In the genomic region with DNA sequence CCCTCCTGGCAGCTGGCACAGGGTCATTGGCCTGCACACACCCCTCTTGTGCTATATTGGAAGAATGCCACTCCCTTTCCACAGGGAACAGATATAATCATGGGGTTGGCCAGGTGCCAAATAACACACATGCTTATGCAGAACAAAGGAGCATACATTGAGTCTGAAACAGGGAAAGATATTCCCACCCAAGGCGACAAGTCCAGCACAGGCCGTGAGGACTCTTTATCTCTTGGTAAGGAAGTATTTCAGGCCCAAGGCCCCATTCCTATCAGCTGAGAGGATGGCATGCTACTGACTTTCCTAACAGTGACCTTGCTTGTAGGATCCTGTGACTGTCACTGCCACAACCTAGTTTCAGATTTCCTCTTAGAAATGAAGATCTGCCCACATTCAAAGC, we compare ENCODE assay signal across 16 cellular contexts. TPM values are rescaled to one million over a fixed set of nuclear protein-coding genes. Genes with fewer than 3 reads are reported as not detected.
A peak's percentile ranks its signal among the peaks of the same experiment; 100 is the strongest.
DNase-seq lines count a peak whose midpoint lies in the region; ATAC-seq, FAIRE-seq and TF ChIP-seq lines count a peak whose summit lies in the region.
"Had no signal": no experiment of that assay in that cellular context is flagged by ENCODE, and none has a peak within 500 bp of the region (broad histone marks: within the 10 kb centered on the region; RNA-seq: fewer than 3 reads in every experiment).

No MANE protein-coding gene starts in this region.

- peak; percentile 86 for ATAC-seq in mucosa of descending colon
- ATAC-seq in HG03025 (IDR thresholded peaks at IDR 0.05; ENCODE audit: low FRiP score, unreplicated experiment): no peak
- ATAC-seq: activated T-helper 17 cell treated with anti-CD3 and anti-CD28 coated beads, Interleukin-2, amount 50 U/mL, for 72 hours; foreskin keratinocyte; T-helper 17 cell had no signal

- H3K9ac ChIP-seq in GM23248: peak overlapping the region; percentile 80; the same call in 1 of the 2 replicates
- H3K9ac ChIP-seq in kidney (ENCODE audit: low read length in 2 of 2): no peak overlapping the region
- H3K9ac ChIP-seq: BLaER1 had no signal

- no peaks in the 10 kb centered on the region for H3K27me3 ChIP-seq in GM23248 (replicated peaks; ENCODE audit: insufficient read depth)
- H3K27me3 ChIP-seq: ascending aorta, BLaER1 had no signal

- no peak overlapping the region for H3K4me3 ChIP-seq in GM23248
- no peak overlapping the region for H3K4me3 ChIP-seq in mucosa of descending colon
- H3K4me3 ChIP-seq in kidney (ENCODE audit: low read length in 2 of 2): no peak overlapping the region
- H3K4me3 ChIP-seq: ascending aorta, BLaER1, PC-9 had no signal

- 70 to 75% methylated on average over 2 of the region's 2 CpGs for WGBS in GM23248 (ENCODE audit: low coverage in 1 of 2, low lambda C conversion rate in 2 of 2, missing lambda C conversion rate in 2 of 2), 2 experiments

- H3K4me1 ChIP-seq in GM23248 (ENCODE audit: insufficient read depth) (peaks cover 33% of the 10 kb centered on the region), mucosa of descending colon (ENCODE audit: low read depth) (no peaks in the 10 kb centered on the region), kidney (ENCODE audit: control insufficient read depth in 1 of 2, insufficient read depth in 1 of 2, low read depth in 1 of 2, low read length in 2 of 2) (no peaks in the 10 kb centered on the region)
- H3K4me1 ChIP-seq: ascending aorta, BLaER1, foreskin keratinocyte had no signal

- in situ Hi-C loops in GM23248 (cut with MboI): no loop called here

- H3F3A ChIP-seq in GM23248 (ENCODE audit: insufficient read depth): peaks cover 35% of the 10 kb centered on the region

- no peaks in the 10 kb centered on the region for H3K79me2 ChIP-seq in GM23248 (ENCODE audit: insufficient read depth)

- FAIRE-seq in kidney (lab: Jason Lieb, UNC): no peak

- no peak overlapping the region for H3K4me2 ChIP-seq in GM23248 (ENCODE audit: unreplicated experiment)
- H3K4me2 ChIP-seq: BLaER1, PC-9 had no signal

- no peaks in the 10 kb centered on the region for H4K20me1 ChIP-seq in GM23248 (ENCODE audit: insufficient read depth)
- H4K20me1 ChIP-seq: BLaER1 had no signal

- H3K27ac ChIP-seq in GM23248: peak overlapping the region; percentile 97
- no peak overlapping the region for H3K27ac ChIP-seq in kidney (ENCODE audit: low read depth in 2 of 2, low read length in 2 of 2)
- H3K27ac ChIP-seq: ascending aorta, BLaER1, foreskin keratinocyte, PC-9 had no signal

- no peaks in the 10 kb centered on the region for H3K36me3 ChIP-seq in GM23248 (ENCODE audit: low read depth)
- no peaks in the 10 kb centered on the region for H3K36me3 ChIP-seq in mucosa of descending colon (ENCODE audit: low read depth)
- H3K36me3 ChIP-seq in kidney (ENCODE audit: control insufficient read depth in 1 of 2, insufficient read depth in 2 of 2, low read length in 2 of 2): no peaks in the 10 kb centered on the region
- H3K36me3 ChIP-seq: ascending aorta, BLaER1 had no signal

- no peaks in the 10 kb centered on the region for H3K9me3 ChIP-seq in GM23248 (ENCODE audit: low read depth)
- H3K9me3 ChIP-seq in mucosa of descending colon: no peaks in the 10 kb centered on the region
- no peaks in the 10 kb centered on the region for H3K9me3 ChIP-seq in kidney (ENCODE audit: control insufficient read depth in 1 of 2, low read length in 2 of 2)
- H3K9me3 ChIP-seq: ascending aorta, BLaER1 had no signal

- peak overlapping the region; percentile 8; the same call in 1 of the 2 replicates for H2AFZ ChIP-seq in GM23248
- H2AFZ ChIP-seq: PC-9 had no signal

- H3K9me2 ChIP-seq in GM23248 (ENCODE audit: insufficient read depth): no peaks in the 10 kb centered on the region

- no peak for TF ChIP-seq CTCF in mucosa of descending colon (IDR thresholded peaks at IDR 0.05)
- TF ChIP-seq CTCF in kidney (IDR thresholded peaks at IDR 0.05; ENCODE audit: borderline replicate concordance, extremely low read depth, insufficient read depth): no peak

- intact Hi-C loops in mucosa of descending colon (cut with DNase I, micrococcal nuclease) (no loop called here), kidney (cut with DNase I) (no loop called here)

- DNase-seq in COLO829 (ENCODE audit: low spot score): peak; percentile 17
- no peak for DNase-seq in GM23248
- peak; percentile 88 for DNase-seq in NCI-H748 (lab: John Stamatoyannopoulos, UW; ENCODE audit: unreplicated experiment)
- peak in 2 of 3 donors; percentile 30 to 87 for DNase-seq in mucosa of descending colon
- no peak for DNase-seq in activated T-cell treated with anti-CD3 and anti-CD28 coated beads, Interleukin-2, amount 50 U/mL, for 1 hour
- DNase-seq in kidney: no peak
- no peak for DNase-seq in CD1c-positive myeloid dendritic cell (ENCODE audit: extremely low spot score)
- DNase-seq: activated CD4-positive, alpha-beta T cell treated with anti-CD3 and anti-CD28 coated beads, Interleukin-2, amount 10 ng/mL, durations not matched to agents 7 days and 5 days; effector CD8-positive, alpha-beta T cell; foreskin keratinocyte; T-helper 17 cell had no signal

RNA-seq across cellular contexts. Expression of gene STXBP6, which starts 59.0 kb away (rescaled TPM):
- 13.9 and 14.4 TPM in 2 replicates for total RNA-seq in GM23248 (2014; rRNA removed; shearing (Covaris generic))
- polyA plus RNA-seq in GM23248 (2016; fragmentation: Nextera tagmentation; extraction: Ambion mirVana) (16.9 and 19.6 TPM in 2 replicates), kidney (ENCODE audit: insufficient read depth, low read depth, low replicate concordance) (2.8 TPM)
- total RNA-seq in mucosa of descending colon (10 to 100 TPM; 10.9 to 25.9 (median 19.8) TPM), kidney (3.9 TPM)
- total RNA-seq: activated CD4-positive, alpha-beta T cell treated with anti-CD3 and anti-CD28 coated beads, Interleukin-2, amount 10 ng/mL, durations not matched to agents 7 days and 5 days; activated T-helper 17 cell treated with anti-CD3 and anti-CD28 coated beads, Interleukin-2, amount 50 U/mL, for 72 hours; T-helper 17 cell had no signal

Comparison
In these comparisons a context has a peak if more than half of its experiments do, and no peak if none do; other contexts are left out.
1. DNase-seq: peak in COLO829 (single experiment), NCI-H748 (single experiment) and mucosa of descending colon (2 of 3); none in GM23248 (single experiment), activated T-cell treated with anti-CD3 and anti-CD28 coated beads, Interleukin-2, amount 50 U/mL, for 1 hour (single experiment), kidney (single experiment) and CD1c-positive myeloid dendritic cell (single experiment).